Comparison of ENCODE assay signal across 14 cellular contexts in genomic region chr11:73866095-73866579, GRCh38. TPM values are rescaled to one million over a fixed set of nuclear protein-coding genes. Genes with fewer than 3 reads are reported as not detected.
DNase-seq lines count a peak whose midpoint lies in the region; ATAC-seq, FAIRE-seq and TF ChIP-seq lines count a peak whose summit lies in the region.
"Had no signal": no experiment of that assay in that cellular context is flagged by ENCODE, and none has a peak within 500 bp of the region (broad histone marks: within the 10 kb centered on the region; RNA-seq: fewer than 3 reads in every experiment).

No MANE protein-coding gene starts in this region.

- peak; percentile 89 for DNase-seq in A172 (ENCODE audit: low spot score)
- peak; percentile 79 for DNase-seq in HFF-Myc (ENCODE audit: extremely low read depth, low read depth)
- peak; percentile 40 for DNase-seq in choroid plexus epithelial cell (ENCODE audit: low read depth)
- DNase-seq in kidney: no peak
- DNase-seq in glomerular visceral epithelial cell (ENCODE audit: extremely low spot score): no peak
- no peak for DNase-seq in pons (ENCODE audit: low spot score)
- no peak for DNase-seq in left lobe of liver (ENCODE audit: low spot score)
- no peak for DNase-seq in HTR-8/SVneo (ENCODE audit: insufficient read length, low spot score)
- DNase-seq: activated CD4-positive, alpha-beta T cell treated with anti-CD3 and anti-CD28 coated beads, Interleukin-2, amount 50 U/mL, for 4 hours; activated gamma-delta T cell treated with Interleukin-2 at 50 U/mL for 16 hours; colonic mucosa had no signal

- no peak for ATAC-seq in left lobe of liver

- H3K27ac ChIP-seq in kidney (ENCODE audit: low read depth in 2 of 2, low read length in 2 of 2): peak overlapping the region; percentile 2 to 67
- H3K27ac ChIP-seq: BLaER1 treated with 17β-estradiol and CSF1 and Interleukin-3, amounts not matched to agents 10 nM and 100 nM had no signal

- no peaks in the 10 kb centered on the region for H3K9me3 ChIP-seq in kidney (ENCODE audit: control insufficient read depth in 1 of 2, low read length in 2 of 2)
- H3K9me3 ChIP-seq: BLaER1 treated with 17β-estradiol and CSF1 and Interleukin-3, amounts not matched to agents 10 nM and 100 nM; colonic mucosa had no signal

- H3K9ac ChIP-seq in kidney (ENCODE audit: low read length in 2 of 2): no peak overlapping the region
- H3K9ac ChIP-seq: BLaER1 treated with 17β-estradiol and CSF1 and Interleukin-3, amounts not matched to agents 10 nM and 100 nM had no signal

- FAIRE-seq in kidney (lab: Jason Lieb, UNC): no peak
- no peak for FAIRE-seq in HTR-8/SVneo (lab: Jason Lieb, UNC)
- FAIRE-seq: urothelium cell line had no signal

- peaks cover 3 to 4% of the 10 kb centered on the region in 2 donors for H3K4me1 ChIP-seq in kidney (ENCODE audit: control insufficient read depth in 1 of 2, insufficient read depth in 1 of 2, low read depth in 1 of 2, low read length in 2 of 2)
- H3K4me1 ChIP-seq: BLaER1 treated with 17β-estradiol and CSF1 and Interleukin-3, amounts not matched to agents 10 nM and 100 nM; colonic mucosa had no signal

- intact Hi-C loops in kidney (cut with DNase I): no loop called here

- peaks cover 0 to 3% of the 10 kb centered on the region in 2 donors for H3K36me3 ChIP-seq in kidney (ENCODE audit: control insufficient read depth in 1 of 2, insufficient read depth in 2 of 2, low read length in 2 of 2)
- H3K36me3 ChIP-seq: colonic mucosa had no signal

- TF ChIP-seq CTCF in HFF-Myc (IDR thresholded peaks at IDR 0.05; ENCODE audit: low read depth, low read length, missing control alignments) (no peak), choroid plexus epithelial cell (conservative IDR thresholded peaks at IDR 0.05; ENCODE audit: low read depth, low read length) (no peak), kidney (IDR thresholded peaks at IDR 0.05; ENCODE audit: borderline replicate concordance, extremely low read depth, insufficient read depth) (no peak)

- H3K4me3 ChIP-seq in HFF-Myc (replicated peaks; ENCODE audit: low read depth, low read length) (no peak overlapping the region), choroid plexus epithelial cell (ENCODE audit: low read depth, low read length) (no peak overlapping the region), kidney (ENCODE audit: low read length in 2 of 2) (no peak overlapping the region)
- H3K4me3 ChIP-seq: BLaER1 treated with 17β-estradiol and CSF1 and Interleukin-3, amounts not matched to agents 10 nM and 100 nM; colonic mucosa; skin epidermis had no signal

RNA-seq across cellular contexts. Expression of gene COA4, which starts 10.5 kb away (rescaled TPM):
- total RNA-seq in A172 (2014; rRNA removed; shearing (Covaris generic)): 126 and 133 TPM in 2 replicates
- total RNA-seq in kidney (64.7 TPM), left lobe of liver (47.9 TPM)
- 177 TPM for polyA plus RNA-seq in kidney (ENCODE audit: insufficient read depth, low read depth, low replicate concordance)

RNA-seq across cellular contexts. Expression of gene PAAF1, which starts 10.7 kb away (rescaled TPM):
- 12.7 and 15.1 TPM in 2 replicates for total RNA-seq in A172 (2014; rRNA removed; shearing (Covaris generic))
- total RNA-seq in kidney (18.2 TPM), left lobe of liver (9.9 TPM)
- polyA plus RNA-seq in kidney (ENCODE audit: insufficient read depth, low read depth, low replicate concordance): 31.4 TPM

Comparison
In these comparisons a context has a peak if more than half of its experiments do, and no peak if none do; other contexts are left out.
1. DNase-seq: peak in A172 (single experiment), HFF-Myc (single experiment) and choroid plexus epithelial cell (single experiment); none in kidney (single experiment), glomerular visceral epithelial cell (single experiment), pons (single experiment), left lobe of liver (single experiment) and HTR-8/SVneo (single experiment).